In the genomic region with DNA sequence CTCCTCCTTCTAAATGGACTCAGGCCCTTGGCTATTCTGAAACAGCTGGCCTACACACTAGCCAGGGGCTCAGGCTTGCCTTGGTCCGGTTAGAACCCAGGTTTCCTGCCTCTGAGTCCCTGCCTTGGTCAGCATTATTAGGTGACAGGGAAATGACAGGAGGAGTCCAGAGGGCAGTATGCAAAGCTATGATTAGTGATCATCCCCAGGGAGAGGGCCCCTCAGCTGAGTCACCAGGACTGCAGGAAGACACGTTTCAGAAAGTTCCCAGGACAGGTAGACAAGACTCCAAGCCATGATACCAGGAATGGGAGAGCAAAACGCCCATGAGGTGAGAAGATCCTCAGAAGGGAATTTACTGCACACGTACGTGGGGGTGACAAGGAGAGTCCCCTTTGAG, we compare ENCODE assay signal across 36 cellular contexts.
DNase-seq lines count a peak whose midpoint lies in the region; ATAC-seq, FAIRE-seq and TF ChIP-seq lines count a peak whose summit lies in the region.
"Had no signal": no experiment of that assay in that cellular context is flagged by ENCODE, and none has a peak within 500 bp of the region (broad histone marks: within the 10 kb centered on the region; RNA-seq: fewer than 3 reads in every experiment).

No MANE protein-coding gene starts in this region.

- H3K27me3 ChIP-seq in Caco-2 (replicated peaks; ENCODE audit: control insufficient read depth, insufficient read depth, low read length) (no peaks in the 10 kb centered on the region), bronchial epithelial cell (ENCODE audit: control insufficient read depth, insufficient read depth, low read length) (no peaks in the 10 kb centered on the region), hepatocyte (no peaks in the 10 kb centered on the region), upper lobe of left lung (no peaks in the 10 kb centered on the region), prostate gland (replicated peaks; ENCODE audit: insufficient read depth) (no peaks in the 10 kb centered on the region)
- H3K27me3 ChIP-seq: BE2C; BLaER1; BLaER1 treated with 17β-estradiol and CSF1 and Interleukin-3, amounts not matched to agents 10 nM and 100 nM had no signal

- H3K4me1 Mint-ChIP-seq in Caco-2 (ENCODE audit: low read depth, unreplicated experiment), result peaks cover 34% of the 10 kb centered on the region
- H3K4me1 Mint-ChIP-seq: B cell; CD14-positive monocyte; CD4-positive, alpha-beta memory T cell; CD8-positive, alpha-beta memory T cell had no signal

- H3K27ac ChIP-seq in hepatocyte (peak overlapping the region; percentile 84), upper lobe of left lung (no peak overlapping the region), prostate gland (no peak overlapping the region)
- H3K27ac ChIP-seq: 22Rv1; A549; BLaER1; BLaER1 treated with 17β-estradiol and CSF1 and Interleukin-3, amounts not matched to agents 10 nM and 100 nM; C4-2B had no signal

- no peak for TF ChIP-seq EP300 in upper lobe of left lung (IDR thresholded peaks at IDR 0.05)

- no peaks in the 10 kb centered on the region for H3K79me2 ChIP-seq in hepatocyte

- CTCF ChIA-PET in Caco-2 (lab: Charles Lee), result no interaction called here

- in situ Hi-C loops in GM13976 (cut with MboI; ENCODE audit: low sequenced_read_pairs, unreplicated experiment), result no loop called here

- no peak overlapping the region for H2AFZ ChIP-seq in hepatocyte

- no peaks in the 10 kb centered on the region for H3K36me3 Mint-ChIP-seq in Caco-2 (ENCODE audit: insufficient read depth, unreplicated experiment)
- H3K36me3 Mint-ChIP-seq: CD14-positive monocyte; CD4-positive, alpha-beta memory T cell; CD4-positive, CD25-positive, alpha-beta regulatory T cell; CD8-positive, alpha-beta memory T cell; CD8-positive, alpha-beta T cell had no signal

- intact Hi-C loops in Caco-2 (cut with micrococcal nuclease; ENCODE audit: unreplicated experiment), result no loop called here
- intact Hi-C loops in prostate gland (cut with DNase I), result no loop called here

- WGBS in hepatocyte (ENCODE audit: low lambda C conversion rate, missing lambda C conversion rate), result 88% methylated on average over 5 of the region's 5 CpGs
- WGBS in upper lobe of left lung, 2 donors, result 77 to 81% methylated on average over 5 of the region's 5 CpGs
- WGBS in prostate gland, result 74% methylated on average over 5 of the region's 5 CpGs

- H3K4me2 ChIP-seq in hepatocyte, result no peak overlapping the region
- H3K4me2 ChIP-seq: A549; BLaER1; BLaER1 treated with 17β-estradiol and CSF1 and Interleukin-3, amounts not matched to agents 10 nM and 100 nM had no signal

- H3K9me3 Mint-ChIP-seq in Caco-2 (ENCODE audit: unreplicated experiment), result peaks cover 26% of the 10 kb centered on the region

- POLR2A ChIA-PET in Caco-2 (lab: Charles Lee), result no interaction called here

- DNase-seq in Caco-2 (peak; percentile 23 to 55), bronchial epithelial cell (ENCODE audit: low read depth) (no peak), hepatocyte (ENCODE audit: low spot score) (peak; percentile 55), islet precursor cell (peak; percentile 53), GM13976 (ENCODE audit: low spot score) (no peak), upper lobe of left lung (no peak), prostate gland (ENCODE audit: low spot score) (no peak)
- DNase-seq in activated CD8-positive, alpha-beta memory T cell treated with anti-CD3 and anti-CD28 coated beads for 24 hours, result no peak
- DNase-seq: 8988T; ACHN; AML-193; BE2C; C1 segment of cervical spinal cord; Calu3; CD4-positive, alpha-beta memory T cell; CD4-positive, alpha-beta T cell; CD4-positive, CD25-positive, alpha-beta regulatory T cell; CD8-positive, alpha-beta memory T cell; CD8-positive, alpha-beta T cell; COR-L47; DMS 273 treated with DMSO at 0.1 percent for 48 hours; DMS153; DMS53; DMS79; DMS79 treated with DMSO at 0.1 percent for 48 hours; DND-41; EL had no signal

- H3K4me1 ChIP-seq in Caco-2, result peaks cover 41% of the 10 kb centered on the region
- H3K4me1 ChIP-seq in hepatocyte (ENCODE audit: insufficient read depth), result no peaks in the 10 kb centered on the region
- no peaks in the 10 kb centered on the region for H3K4me1 ChIP-seq in upper lobe of left lung
- no peaks in the 10 kb centered on the region for H3K4me1 ChIP-seq in prostate gland (replicated peaks)
- H3K4me1 ChIP-seq: A549; BLaER1; BLaER1 treated with 17β-estradiol and CSF1 and Interleukin-3, amounts not matched to agents 10 nM and 100 nM had no signal

- H3K9me2 ChIP-seq in hepatocyte (replicated peaks; ENCODE audit: insufficient read depth), result no peaks in the 10 kb centered on the region

- FAIRE-seq in bronchial epithelial cell (lab: Jason Lieb, UNC), result peak; percentile 47
- FAIRE-seq: A204.1, A549, D721Med had no signal

- TF ChIP-seq POLR2A in upper lobe of left lung (IDR thresholded peaks at IDR 0.05) (no peak), prostate gland (IDR thresholded peaks at IDR 0.05) (no peak)

- no peak overlapping the region for H3K27ac Mint-ChIP-seq in Caco-2 (ENCODE audit: unreplicated experiment)
- H3K27ac Mint-ChIP-seq: B cell; CD4-positive, alpha-beta memory T cell; CD4-positive, alpha-beta T cell; CD4-positive, CD25-positive, alpha-beta regulatory T cell; CD8-positive, alpha-beta memory T cell; CD8-positive, alpha-beta T cell had no signal

- H3K4me3 ChIP-seq in Caco-2 (ENCODE audit: low read depth, low read length) (no peak overlapping the region), bronchial epithelial cell (ENCODE audit: low read depth, low read length) (no peak overlapping the region), hepatocyte (no peak overlapping the region), upper lobe of left lung (no peak overlapping the region), prostate gland (no peak overlapping the region)
- H3K4me3 ChIP-seq: A549; BLaER1; BLaER1 treated with 17β-estradiol and CSF1 and Interleukin-3, amounts not matched to agents 10 nM and 100 nM had no signal

- H3K36me3 ChIP-seq in Caco-2 (ENCODE audit: control insufficient read depth, insufficient read depth, low read length) (no peaks in the 10 kb centered on the region), bronchial epithelial cell (ENCODE audit: control insufficient read depth, insufficient read depth, low read length) (no peaks in the 10 kb centered on the region), hepatocyte (replicated peaks; ENCODE audit: insufficient read depth, low read depth) (no peaks in the 10 kb centered on the region), upper lobe of left lung (no peaks in the 10 kb centered on the region), prostate gland (no peaks in the 10 kb centered on the region)
- H3K36me3 ChIP-seq: BE2C; BLaER1; BLaER1 treated with 17β-estradiol and CSF1 and Interleukin-3, amounts not matched to agents 10 nM and 100 nM had no signal

- BruUV-seq in Caco-2 (replicated peaks; lab: Mats Ljungman, UMichigan), result no TSS peak

- H3K4me3 Mint-ChIP-seq in Caco-2 (ENCODE audit: unreplicated experiment), result no peak overlapping the region
- H3K4me3 Mint-ChIP-seq: B cell; CD14-positive monocyte; CD4-positive, alpha-beta memory T cell; CD4-positive, alpha-beta T cell; CD4-positive, CD25-positive, alpha-beta regulatory T cell; CD8-positive, alpha-beta memory T cell; CD8-positive, alpha-beta T cell had no signal

- ATAC-seq in upper lobe of left lung (ENCODE audit: low FRiP score in 2 of 2), result no peak
- ATAC-seq: A549; CD8-positive, alpha-beta T cell had no signal

- no peaks in the 10 kb centered on the region for H3K27me3 Mint-ChIP-seq in Caco-2 (ENCODE audit: insufficient read depth, unreplicated experiment)
- H3K27me3 Mint-ChIP-seq: B cell; CD4-positive, alpha-beta memory T cell; CD4-positive, alpha-beta T cell; CD4-positive, CD25-positive, alpha-beta regulatory T cell had no signal

- H4K20me1 ChIP-seq in hepatocyte (ENCODE audit: insufficient read depth, poor library complexity, severe bottlenecking), result no peaks in the 10 kb centered on the region
- H4K20me1 ChIP-seq: BLaER1; BLaER1 treated with 17β-estradiol and CSF1 and Interleukin-3, amounts not matched to agents 10 nM and 100 nM had no signal

- no peak for TF ChIP-seq CTCF in Caco-2 (IDR thresholded peaks at IDR 0.05; ENCODE audit: insufficient read depth in 1 of 2, low read depth in 1 of 2, low read length in 1 of 2, severe bottlenecking in 1 of 2, unreplicated experiment in 1 of 2)
- no peak for TF ChIP-seq CTCF in bronchial epithelial cell (IDR thresholded peaks at IDR 0.05; ENCODE audit: insufficient read depth, low read length, severe bottlenecking)
- TF ChIP-seq CTCF in hepatocyte (IDR thresholded peaks at IDR 0.05; ENCODE audit: poor library complexity), result no peak
- no peak for TF ChIP-seq CTCF in GM13976 (IDR thresholded peaks at IDR 0.05; ENCODE audit: borderline replicate concordance, control extremely low read depth, extremely low read depth, insufficient read depth, missing control alignments)
- no peak for TF ChIP-seq CTCF in upper lobe of left lung (IDR thresholded peaks at IDR 0.05)
- TF ChIP-seq CTCF in prostate gland (IDR thresholded peaks at IDR 0.05), result no peak

- peaks cover 8% of the 10 kb centered on the region; the same call in 1 of the 2 replicates for H3K9me3 ChIP-seq in Caco-2
- H3K9me3 ChIP-seq in hepatocyte (ENCODE audit: low read depth), result no peaks in the 10 kb centered on the region
- H3K9me3 ChIP-seq in upper lobe of left lung, result no peaks in the 10 kb centered on the region
- H3K9me3 ChIP-seq in prostate gland, result no peaks in the 10 kb centered on the region
- H3K9me3 ChIP-seq: A549, BE2C had no signal

Comparison
In these comparisons a context has a peak if more than half of its experiments do, and no peak if none do; other contexts are left out.
1. DNase-seq: peak in Caco-2 (2 of 2), hepatocyte (single experiment) and islet precursor cell (single experiment); none in bronchial epithelial cell (single experiment), GM13976 (single experiment), upper lobe of left lung (0 of 2), prostate gland (single experiment) and activated CD8-positive, alpha-beta memory T cell treated with anti-CD3 and anti-CD28 coated beads for 24 hours (single experiment).